In genomic region chr7:2635810-2636701, GRCh38 we compare ENCODE assay signal across 10 cellular contexts. TPM values are rescaled to one million over a fixed set of nuclear protein-coding genes. Genes with fewer than 3 reads are reported as not detected.
DNase-seq lines count a peak whose midpoint lies in the region; ATAC-seq, FAIRE-seq and TF ChIP-seq lines count a peak whose summit lies in the region.
"Had no signal": no experiment of that assay in that cellular context is flagged by ENCODE, and none has a peak within 500 bp of the region (broad histone marks: within the 10 kb centered on the region; RNA-seq: fewer than 3 reads in every experiment).

No MANE protein-coding gene starts in this region.

- H3K4me3 ChIP-seq in small intestine (ENCODE audit: low read depth in 1 of 2, low read length in 2 of 2): no peak overlapping the region

- peak overlapping the region; percentile 68 for H3K27ac Mint-ChIP-seq in HFFc6
- H3K27ac Mint-ChIP-seq in activated naive CD4-positive, alpha-beta T cell treated with anti-CD3 and anti-CD28 coated beads, Interleukin-2, amount 10 ng/mL, durations not matched to agents 7 days and 5 days: no peak overlapping the region

- H3K9me3 Mint-ChIP-seq in HFFc6: no peaks in the 10 kb centered on the region
- no peaks in the 10 kb centered on the region for H3K9me3 Mint-ChIP-seq in activated naive CD4-positive, alpha-beta T cell treated with anti-CD3 and anti-CD28 coated beads, Interleukin-2, amount 10 ng/mL, durations not matched to agents 7 days and 5 days

- FAIRE-seq in small intestine (lab: Jason Lieb, UNC): no peak

- peak overlapping the region; percentile 13 for H3K4me3 Mint-ChIP-seq in HFFc6
- H3K4me3 Mint-ChIP-seq in activated naive CD4-positive, alpha-beta T cell treated with anti-CD3 and anti-CD28 coated beads, Interleukin-2, amount 10 ng/mL, durations not matched to agents 7 days and 5 days: no peak overlapping the region

- 56 to 64% (median 61%) methylated on average over 22 of the region's 22 CpGs for WGBS in small intestine, 3 donors

- TF ChIP-seq CTCF in HFFc6 (IDR thresholded peaks at IDR 0.05): no peak

- H3K9me3 ChIP-seq in small intestine (ENCODE audit: control insufficient read depth, low read depth): no peaks in the 10 kb centered on the region

- ATAC-seq in HG03469 (IDR thresholded peaks at IDR 0.05; ENCODE audit: unreplicated experiment): no peak

- peaks cover 0 to 4% of the 10 kb centered on the region in 2 donors for H3K4me1 ChIP-seq in small intestine (ENCODE audit: control insufficient read depth in 2 of 2, insufficient read depth in 1 of 2, low read depth in 1 of 2, low read length in 1 of 2)

- no peaks in the 10 kb centered on the region; the same call in none of the 2 replicates for H3K27me3 Mint-ChIP-seq in HFFc6 (ENCODE audit: insufficient read depth)
- H3K27me3 Mint-ChIP-seq in activated naive CD4-positive, alpha-beta T cell treated with anti-CD3 and anti-CD28 coated beads, Interleukin-2, amount 10 ng/mL, durations not matched to agents 7 days and 5 days: peaks cover 17% of the 10 kb centered on the region

- H3K36me3 Mint-ChIP-seq in HFFc6 (ENCODE audit: low read depth): peaks cover 6% of the 10 kb centered on the region; the same call in 1 of the 2 replicates
- no peaks in the 10 kb centered on the region for H3K36me3 Mint-ChIP-seq in activated naive CD4-positive, alpha-beta T cell treated with anti-CD3 and anti-CD28 coated beads, Interleukin-2, amount 10 ng/mL, durations not matched to agents 7 days and 5 days

- DNase-seq in HFFc6: peak; percentile 39
- peak in 32 of 58 donors; percentile 11 to 77 (median 49) for DNase-seq in anterior cingulate cortex (lab: John Stamatoyannopoulos, UW)
- DNase-seq in hypothalamus (lab: John Stamatoyannopoulos, UW): peak in 26 of 51 donors; percentile 18 to 78 (median 54)
- peak; percentile 55 for DNase-seq in small intestine
- no peak for DNase-seq in activated naive CD4-positive, alpha-beta T cell (lab: John Stamatoyannopoulos, UW)
- DNase-seq in activated naive CD4-positive, alpha-beta T cell treated with anti-CD3 and anti-CD28 coated beads, Interleukin-2, amount 10 ng/mL, durations not matched to agents 7 days and 5 days: no peak
- no peak for DNase-seq in iPS-NIHi11 (ENCODE audit: low spot score)
- DNase-seq: activated gamma-delta T cell, DMS153 had no signal

- H3K4me1 Mint-ChIP-seq in HFFc6 (ENCODE audit: low read depth): peaks cover 49% of the 10 kb centered on the region
- peaks cover 18% of the 10 kb centered on the region for H3K4me1 Mint-ChIP-seq in activated naive CD4-positive, alpha-beta T cell treated with anti-CD3 and anti-CD28 coated beads, Interleukin-2, amount 10 ng/mL, durations not matched to agents 7 days and 5 days

- peak overlapping the region; percentile 0 to 57 for H3K27ac ChIP-seq in small intestine (ENCODE audit: low read depth in 1 of 2, low read length in 1 of 2)

- H3K36me3 ChIP-seq in small intestine (ENCODE audit: control insufficient read depth in 2 of 2, insufficient read depth in 2 of 2, low read length in 2 of 2): peaks cover 0 to 4% of the 10 kb centered on the region in 2 donors

- no peaks in the 10 kb centered on the region for H3K27me3 ChIP-seq in small intestine (ENCODE audit: control insufficient read depth in 2 of 2, insufficient read depth in 2 of 2, low read length in 2 of 2)

- CTCF ChIA-PET in activated naive CD4-positive, alpha-beta T cell treated with anti-CD3 and anti-CD28 coated beads, Interleukin-2, amount 10 ng/mL, durations not matched to agents 7 days and 5 days (lab: Charles Lee): interaction anchor here (1.0 to 1.4 kb wide), 2 partner anchors 17 to 74 kb away, joined by 3 read pairs; no protein-coding TSS in a partner anchor

RNA-seq across cellular contexts. Expression of gene TTYH3, which starts 4.3 kb away (rescaled TPM):
- 100 to 1,000 TPM; 117 to 147 (median 123) TPM for total RNA-seq in HFFc6 (2021; fragmentation: NEBNext Ultra II Directional; extraction: Animal tissue kit (Norgen Biotek cat#: 25700))
- polyA plus RNA-seq in small intestine: 10 to 100 TPM in 1 of 3 donors, 1 to 10 TPM in 2; 6.9 to 32.0 (median 9.2) TPM

RNA-seq across cellular contexts. Expression of gene AMZ1, which starts 51.9 kb away (rescaled TPM):
- 10 to 100 TPM in 2 of 6 experiments, 1 to 10 TPM in 4; 6.2 to 11.3 (median 7.8) TPM for total RNA-seq in HFFc6 (2021; fragmentation: NEBNext Ultra II Directional; extraction: Animal tissue kit (Norgen Biotek cat#: 25700))
- under 1 TPM in 1 of 3 donors, not detected in 2; 0.07 TPM for polyA plus RNA-seq in small intestine

Comparison
In these comparisons a context has a peak if more than half of its experiments do, and no peak if none do; other contexts are left out.
1. DNase-seq: peak in HFFc6 (single experiment), anterior cingulate cortex (32 of 58), hypothalamus (26 of 51) and small intestine (single experiment); none in activated naive CD4-positive, alpha-beta T cell (0 of 4), activated naive CD4-positive, alpha-beta T cell treated with anti-CD3 and anti-CD28 coated beads, Interleukin-2, amount 10 ng/mL, durations not matched to agents 7 days and 5 days (single experiment) and iPS-NIHi11 (single experiment).